ENCODE assay signal across 1 cellular context in genomic region chr5:68834486-68834885, GRCh38.
TF ChIP-seq lines count a peak whose summit lies in the region.

No MANE protein-coding gene starts in this region.

TF ChIP-seq in GM23338, 12 proteins besides CTCF, POLR2A, EP300 and RAD21 (continued from another document):
- TF ChIP-seq ZNF462 (CRISPR knock-in tag; IDR thresholded peaks at IDR 0.05): no peak
